Comparison of ENCODE assay signal across 20 cellular contexts in genomic region chr9:82504620-82505019, GRCh38.
DNase-seq lines count a peak whose midpoint lies in the region; TF ChIP-seq lines count a peak whose summit lies in the region.
"Had no signal": no experiment of that assay in that cellular context is flagged by ENCODE, and none has a peak within 500 bp of the region (broad histone marks: within the 10 kb centered on the region; RNA-seq: fewer than 3 reads in every experiment).

No MANE protein-coding gene starts in this region.

- in situ Hi-C loops in SK-MEL-5 (cut with HindIII; ENCODE audit: low pct_unique_long_range_greater_than_20kb, low sequenced_read_pairs) = no loop called here

- no peaks in the 10 kb centered on the region for H3K9me3 ChIP-seq in Caco-2
- H3K9me3 ChIP-seq: HAP-1 had no signal

- POLR2A ChIA-PET in Caco-2 (lab: Charles Lee) = no interaction called here
- POLR2A ChIA-PET in activated CD4-positive, alpha-beta T cell treated with anti-CD3 and anti-CD28 coated beads, Interleukin-2, amount 10 ng/mL, durations not matched to agents 7 days and 5 days (lab: Charles Lee) = no interaction called here

- CTCF ChIA-PET in Caco-2 (lab: Charles Lee) = no interaction called here
- CTCF ChIA-PET in activated CD4-positive, alpha-beta T cell treated with anti-CD3 and anti-CD28 coated beads, Interleukin-2, amount 10 ng/mL, durations not matched to agents 7 days and 5 days (lab: Charles Lee) = no interaction called here

- H3K27ac Mint-ChIP-seq in Caco-2 (ENCODE audit: unreplicated experiment) = no peak overlapping the region
- H3K27ac Mint-ChIP-seq in activated CD4-positive, alpha-beta T cell treated with anti-CD3 and anti-CD28 coated beads, Interleukin-2, amount 10 ng/mL, durations not matched to agents 7 days and 5 days = no peak overlapping the region
- H3K27ac Mint-ChIP-seq: B cell; CD4-positive, alpha-beta T cell; IgD-negative memory B cell had no signal

- peaks cover 20% of the 10 kb centered on the region for H3K9me3 Mint-ChIP-seq in Caco-2 (ENCODE audit: unreplicated experiment)
- H3K9me3 Mint-ChIP-seq in activated CD4-positive, alpha-beta T cell treated with anti-CD3 and anti-CD28 coated beads, Interleukin-2, amount 10 ng/mL, durations not matched to agents 7 days and 5 days = peaks cover 5% of the 10 kb centered on the region

- no peaks in the 10 kb centered on the region for H3K4me1 ChIP-seq in Caco-2
- H3K4me1 ChIP-seq: HAP-1 had no signal

- no peaks in the 10 kb centered on the region for H3K36me3 ChIP-seq in Caco-2 (ENCODE audit: control insufficient read depth, insufficient read depth, low read length)
- H3K36me3 ChIP-seq: HAP-1 had no signal

- TF ChIP-seq CTCF in HFF-Myc (IDR thresholded peaks at IDR 0.05; ENCODE audit: low read depth, low read length, missing control alignments) = peak; percentile 11
- TF ChIP-seq CTCF in epithelial cell of proximal tubule (conservative IDR thresholded peaks at IDR 0.05; ENCODE audit: low read depth, low read length) = peak; percentile 24
- no peak for TF ChIP-seq CTCF in Caco-2 (IDR thresholded peaks at IDR 0.05; ENCODE audit: insufficient read depth in 1 of 2, low read depth in 1 of 2, low read length in 1 of 2, severe bottlenecking in 1 of 2, unreplicated experiment in 1 of 2)

- DNase-seq in HFF-Myc (ENCODE audit: extremely low read depth, low read depth) = no peak
- peak; percentile 11 for DNase-seq in SK-MEL-5 (ENCODE audit: low read depth, low spot score)
- no peak for DNase-seq in epithelial cell of proximal tubule (ENCODE audit: low read depth)
- DNase-seq in Caco-2 = no peak
- DNase-seq in stimulated activated CD4-positive, alpha-beta T cell treated with anti-CD3 and anti-CD28 coated beads, Interleukin-2, amount 100 ng/mL, for 48 hours = no peak
- no peak for DNase-seq in activated CD4-positive, CD25-positive, alpha-beta regulatory T cell treated with anti-CD3 and anti-CD28 coated beads, Interleukin-2, amount 50 U/mL, for 72 hours
- no peak for DNase-seq in activated CD4-positive, alpha-beta T cell treated with anti-CD3 and anti-CD28 coated beads, Interleukin-2, amount 10 ng/mL, durations not matched to agents 7 days and 5 days
- DNase-seq: CD4-positive, alpha-beta T cell; DMS79; Kasumi-1; MM.1S; NCI-H1105; NCI-H1694 treated with DMSO at 0.1 percent for 48 hours; NCI-H2107; NCI-H2227 treated with DMSO at 0.1 percent for 48 hours; NCI-H510A treated with DMSO at 0.1 percent for 48 hours; NCI-H774 had no signal

- no TSS peak for BruUV-seq in Caco-2 (replicated peaks; lab: Mats Ljungman, UMichigan)

- H3K27me3 Mint-ChIP-seq in Caco-2 (ENCODE audit: insufficient read depth, unreplicated experiment) = no peaks in the 10 kb centered on the region
- H3K27me3 Mint-ChIP-seq in activated CD4-positive, alpha-beta T cell treated with anti-CD3 and anti-CD28 coated beads, Interleukin-2, amount 10 ng/mL, durations not matched to agents 7 days and 5 days = no peaks in the 10 kb centered on the region
- H3K27me3 Mint-ChIP-seq: B cell; CD4-positive, alpha-beta T cell; IgD-negative memory B cell had no signal

- H3K36me3 Mint-ChIP-seq in Caco-2 (ENCODE audit: insufficient read depth, unreplicated experiment) = no peaks in the 10 kb centered on the region
- no peaks in the 10 kb centered on the region for H3K36me3 Mint-ChIP-seq in activated CD4-positive, alpha-beta T cell treated with anti-CD3 and anti-CD28 coated beads, Interleukin-2, amount 10 ng/mL, durations not matched to agents 7 days and 5 days (ENCODE audit: low read depth)
- H3K36me3 Mint-ChIP-seq: IgD-negative memory B cell had no signal

- H3K4me3 ChIP-seq in HFF-Myc (replicated peaks; ENCODE audit: low read depth, low read length) (no peak overlapping the region), epithelial cell of proximal tubule (ENCODE audit: low read depth, low read length) (no peak overlapping the region), Caco-2 (ENCODE audit: low read depth, low read length) (no peak overlapping the region)
- H3K4me3 ChIP-seq: HAP-1 had no signal

- no peaks in the 10 kb centered on the region for H3K27me3 ChIP-seq in Caco-2 (replicated peaks; ENCODE audit: control insufficient read depth, insufficient read depth, low read length)

- intact Hi-C loops in Caco-2 (cut with micrococcal nuclease; ENCODE audit: unreplicated experiment) = no loop called here

- no peak overlapping the region for H3K4me3 Mint-ChIP-seq in Caco-2 (ENCODE audit: unreplicated experiment)
- no peak overlapping the region for H3K4me3 Mint-ChIP-seq in activated CD4-positive, alpha-beta T cell treated with anti-CD3 and anti-CD28 coated beads, Interleukin-2, amount 10 ng/mL, durations not matched to agents 7 days and 5 days
- H3K4me3 Mint-ChIP-seq: B cell; CD4-positive, alpha-beta T cell; IgD-negative memory B cell had no signal

- H3K4me1 Mint-ChIP-seq in Caco-2 (ENCODE audit: low read depth, unreplicated experiment) = no peaks in the 10 kb centered on the region
- H3K4me1 Mint-ChIP-seq in activated CD4-positive, alpha-beta T cell treated with anti-CD3 and anti-CD28 coated beads, Interleukin-2, amount 10 ng/mL, durations not matched to agents 7 days and 5 days = no peaks in the 10 kb centered on the region
- H3K4me1 Mint-ChIP-seq: B cell had no signal

Comparison
In these comparisons a context has a peak if more than half of its experiments do, and no peak if none do; other contexts are left out.
1. CTCF ChIP-seq: peak in HFF-Myc (single experiment) and epithelial cell of proximal tubule (single experiment); none in Caco-2 (0 of 2).